12 cellular contexts compared by ENCODE assay signal in the genomic region with DNA sequence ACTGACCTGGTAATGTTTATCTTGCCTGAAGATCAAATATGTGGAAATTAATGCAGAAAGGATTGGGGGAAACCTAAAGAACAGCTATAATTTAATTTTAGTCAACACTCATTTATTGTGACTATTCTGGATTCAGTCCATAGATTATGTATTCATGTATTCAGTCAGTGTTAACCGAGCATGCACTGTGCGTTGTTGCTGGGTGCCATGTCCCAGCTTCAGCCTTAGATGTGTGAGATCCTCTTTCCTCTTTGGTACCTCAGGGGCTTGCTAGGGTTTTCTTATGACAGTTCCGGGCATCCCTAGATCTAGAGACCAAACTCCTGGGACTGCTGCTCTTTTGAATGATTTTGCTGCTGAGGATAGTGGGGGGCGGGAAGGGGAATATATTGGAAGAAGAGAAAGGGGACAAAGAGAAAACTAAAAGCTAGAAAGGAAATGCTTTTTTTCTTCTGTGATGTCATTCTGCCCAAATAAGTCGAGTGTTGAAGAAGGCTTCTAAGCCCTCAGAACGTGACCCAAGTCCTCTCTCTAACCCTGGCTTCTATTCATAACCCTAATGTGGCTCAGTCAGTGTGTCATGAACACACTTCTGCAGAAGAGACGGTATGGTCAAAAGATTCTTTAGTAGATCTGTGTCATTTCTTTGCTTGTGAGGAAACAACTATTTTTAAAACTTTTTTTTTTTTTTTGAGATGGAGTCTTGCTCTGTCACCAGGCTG. TPM values are rescaled to one million over a fixed set of nuclear protein-coding genes. Genes with fewer than 3 reads are reported as not detected.
DNase-seq lines count a peak whose midpoint lies in the region; ATAC-seq and TF ChIP-seq lines count a peak whose summit lies in the region.
"Had no signal": no experiment of that assay in that cellular context is flagged by ENCODE, and none has a peak within 500 bp of the region (broad histone marks: within the 10 kb centered on the region; RNA-seq: fewer than 3 reads in every experiment).

No MANE protein-coding gene starts in this region.

- H3K27me3 ChIP-seq in BLaER1 (no peaks in the 10 kb centered on the region), prostate gland (replicated peaks; ENCODE audit: insufficient read depth) (no peaks in the 10 kb centered on the region)
- H3K27me3 ChIP-seq in CD8-positive, alpha-beta memory T cell (ENCODE audit: insufficient read depth, low read length, poor library complexity, severe bottlenecking) = no peaks in the 10 kb centered on the region

- H3K36me3 Mint-ChIP-seq in CD8-positive, alpha-beta memory T cell = no peaks in the 10 kb centered on the region
- peaks cover 4% of the 10 kb centered on the region for H3K36me3 Mint-ChIP-seq in activated CD8-positive, alpha-beta T cell treated with anti-CD3 and anti-CD28 coated beads for 36 hours (ENCODE audit: low read depth)
- no peaks in the 10 kb centered on the region for H3K36me3 Mint-ChIP-seq in naive B cell

- peak overlapping the region in 6 of 7 donors; percentile 38 to 72 (median 58) for H3K4me3 Mint-ChIP-seq in CD8-positive, alpha-beta memory T cell
- H3K4me3 Mint-ChIP-seq in activated CD8-positive, alpha-beta T cell treated with anti-CD3 and anti-CD28 coated beads for 36 hours = peak overlapping the region; percentile 42
- peak overlapping the region in 7 of 8 donors; percentile 65 to 80 (median 74) for H3K4me3 Mint-ChIP-seq in naive B cell

- CTCF ChIA-PET in CD8-positive, alpha-beta memory T cell (lab: Charles Lee) = interaction anchor here (1.0 kb wide), 1 partner anchor 34 kb away, joined by 3 read pairs; no protein-coding TSS in a partner anchor
- CTCF ChIA-PET in activated CD8-positive, alpha-beta T cell treated with anti-CD3 and anti-CD28 coated beads for 36 hours (lab: Charles Lee) = interaction anchor here (1.0 to 1.3 kb wide), 4 partner anchors 13 to 41 kb away, joined by 3 read pairs; no protein-coding TSS in a partner anchor

- no peak for TF ChIP-seq CTCF in activated CD8-positive, alpha-beta T cell treated with anti-CD3 and anti-CD28 coated beads for 36 hours (IDR thresholded peaks at IDR 0.05)
- no peak for TF ChIP-seq CTCF in prostate gland (IDR thresholded peaks at IDR 0.05)

- H3K9me3 Mint-ChIP-seq in CD8-positive, alpha-beta memory T cell = no peaks in the 10 kb centered on the region
- H3K9me3 Mint-ChIP-seq in activated CD8-positive, alpha-beta T cell treated with anti-CD3 and anti-CD28 coated beads for 36 hours = no peaks in the 10 kb centered on the region
- no peaks in the 10 kb centered on the region for H3K9me3 Mint-ChIP-seq in naive B cell

- H3K27ac ChIP-seq in BLaER1 = peak overlapping the region; percentile 39; the same call in 1 of the 2 replicates
- no peak overlapping the region for H3K27ac ChIP-seq in CD8-positive, alpha-beta memory T cell (ENCODE audit: low read depth, low read length)
- no peak overlapping the region for H3K27ac ChIP-seq in prostate gland

- H3K36me3 ChIP-seq in BLaER1 = 0 out of 2 replicates have a peak, but pooled peaks cover 9% of the 10 kb centered on the region
- no peaks in the 10 kb centered on the region for H3K36me3 ChIP-seq in CD8-positive, alpha-beta memory T cell (ENCODE audit: insufficient read depth, low read length)
- no peaks in the 10 kb centered on the region for H3K36me3 ChIP-seq in prostate gland

- TF ChIP-seq POLR2A in prostate gland (IDR thresholded peaks at IDR 0.05) = no peak

- no peak overlapping the region for H3K9ac ChIP-seq in BLaER1

- POLR2A ChIA-PET in CD8-positive, alpha-beta memory T cell (lab: Charles Lee) = no interaction called here
- POLR2A ChIA-PET in activated CD8-positive, alpha-beta T cell treated with anti-CD3 and anti-CD28 coated beads for 36 hours (lab: Charles Lee) = interaction anchor here (0.8 to 2.0 kb wide), 5 partner anchors 29 to 72 kb away, joined by 3 to 6 read pairs (median 3); a partner anchor contains a TSS

- intact Hi-C loops in activated CD8-positive, alpha-beta T cell treated with anti-CD3 and anti-CD28 coated beads for 36 hours (cut with micrococcal nuclease) = no loop called here
- intact Hi-C loops in prostate gland (cut with DNase I) = no loop called here

- WGBS in prostate gland = 80% methylated on average over 7 of the region's 7 CpGs

- peak; percentile 48 for ATAC-seq in activated CD8-positive, alpha-beta T cell treated with anti-CD3 and anti-CD28 coated beads for 36 hours
- ATAC-seq in naive B cell (ENCODE audit: low read depth in 2 of 2) = peak in 1 of 2 donors; percentile 24
- no peak for ATAC-seq in GM21390 (IDR thresholded peaks at IDR 0.05; ENCODE audit: unreplicated experiment)
- ATAC-seq: PC-3 had no signal

- peaks cover 36 to 46% (median 45%) of the 10 kb centered on the region in 3 donors for H3K4me1 Mint-ChIP-seq in CD8-positive, alpha-beta memory T cell
- H3K4me1 Mint-ChIP-seq in activated CD8-positive, alpha-beta T cell treated with anti-CD3 and anti-CD28 coated beads for 36 hours (ENCODE audit: low read depth) = peaks cover 44% of the 10 kb centered on the region
- H3K4me1 Mint-ChIP-seq in naive B cell = peaks cover 40 to 55% (median 45%) of the 10 kb centered on the region in 3 donors

- H4K20me1 ChIP-seq in BLaER1 = no peaks in the 10 kb centered on the region

- H3K9me3 ChIP-seq in BLaER1 (no peaks in the 10 kb centered on the region), prostate gland (no peaks in the 10 kb centered on the region)
- H3K9me3 ChIP-seq in CD8-positive, alpha-beta memory T cell (ENCODE audit: low read length) = no peaks in the 10 kb centered on the region

- peaks cover 0 to 1% of the 10 kb centered on the region in 2 donors for H3K27me3 Mint-ChIP-seq in CD8-positive, alpha-beta memory T cell
- H3K27me3 Mint-ChIP-seq in activated CD8-positive, alpha-beta T cell treated with anti-CD3 and anti-CD28 coated beads for 36 hours = no peaks in the 10 kb centered on the region
- no peaks in the 10 kb centered on the region for H3K27me3 Mint-ChIP-seq in naive B cell

- H3K4me2 ChIP-seq in BLaER1 = peak overlapping the region; percentile 89

- peak in 1 of 5 donors; percentile 8 for DNase-seq in CD8-positive, alpha-beta memory T cell
- DNase-seq in activated CD8-positive, alpha-beta T cell treated with anti-CD3 and anti-CD28 coated beads for 36 hours = peak; percentile 29
- DNase-seq in naive B cell (no peak), prostate gland (ENCODE audit: low spot score) (no peak), RPMI8226 (no peak)
- DNase-seq: cerebellar nuclear complex, NCI-H1436 treated with DMSO at 0.1 percent for 48 hours, NCI-H446 treated with DMSO at 0.1 percent for 48 hours, PC-3, retina had no signal

- peaks cover 68% of the 10 kb centered on the region for H3K4me1 ChIP-seq in BLaER1
- H3K4me1 ChIP-seq in CD8-positive, alpha-beta memory T cell (ENCODE audit: insufficient read depth, low read length) = peaks cover 36% of the 10 kb centered on the region
- no peaks in the 10 kb centered on the region for H3K4me1 ChIP-seq in prostate gland (replicated peaks)

- H3K4me3 ChIP-seq in BLaER1 (no peak overlapping the region), prostate gland (no peak overlapping the region)
- no peak overlapping the region for H3K4me3 ChIP-seq in CD8-positive, alpha-beta memory T cell (ENCODE audit: low read length)

- H3K27ac Mint-ChIP-seq in CD8-positive, alpha-beta memory T cell = peak overlapping the region in 7 of 8 donors; percentile 29 to 87 (median 48)
- H3K27ac Mint-ChIP-seq in activated CD8-positive, alpha-beta T cell treated with anti-CD3 and anti-CD28 coated beads for 36 hours = peak overlapping the region; percentile 28
- peak overlapping the region in 5 of 6 donors; percentile 62 to 76 (median 76) for H3K27ac Mint-ChIP-seq in naive B cell

RNA-seq across cellular contexts. Expression of a gene that starts 33.5 kb away (rescaled TPM):
- total RNA-seq in CD8-positive, alpha-beta memory T cell = 1 to 10 TPM; 6.5 to 7.6 TPM
- 1.3 TPM for polyA plus RNA-seq in CD8-positive, alpha-beta memory T cell
- total RNA-seq in activated CD8-positive, alpha-beta T cell treated with anti-CD3 and anti-CD28 coated beads for 36 hours = 1 to 10 TPM; 4.8 to 6.4 TPM
- polyA plus RNA-seq in naive B cell (ENCODE audit: low read depth in 6 of 6) = 1 to 10 TPM in 3 of 6 donors, under 1 TPM in 3; 0.28 to 1.9 (median 0.91) TPM
- 10 to 100 TPM in 1 of 2 donors, 1 to 10 TPM in 1; 2.6 to 45.8 TPM for total RNA-seq in prostate gland
